8 cellular contexts compared by ENCODE assay signal in the genomic region with DNA sequence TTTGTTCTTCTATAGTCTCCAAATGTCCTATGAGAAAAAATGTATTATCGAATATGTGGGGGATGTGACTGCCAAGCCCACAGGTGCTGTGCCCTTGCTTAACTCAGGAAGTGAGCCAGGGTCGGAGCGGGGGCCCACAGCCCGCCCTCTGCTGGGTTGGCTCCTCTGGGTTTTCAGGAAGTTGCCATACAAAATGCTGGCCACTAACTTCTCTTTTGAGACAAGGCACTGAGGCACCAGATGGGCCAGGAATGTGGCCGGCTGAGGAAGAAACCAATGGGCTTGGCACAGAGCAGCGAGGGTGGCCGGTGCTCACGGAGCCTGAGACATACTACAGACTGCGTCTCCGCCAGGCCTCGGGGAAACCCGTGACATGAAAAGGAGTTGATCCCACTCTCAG. TPM values are rescaled to one million over a fixed set of nuclear protein-coding genes. Genes with fewer than 3 reads are reported as not detected.
DNase-seq lines count a peak whose midpoint lies in the region; ATAC-seq and TF ChIP-seq lines count a peak whose summit lies in the region.

No MANE protein-coding gene starts in this region.

- H3K4me3 ChIP-seq in spleen: peak overlapping the region in 1 of 8 donors; percentile 38

- ATAC-seq in HG03354 (IDR thresholded peaks at IDR 0.05; ENCODE audit: poor library complexity, severe bottlenecking, unreplicated experiment) (peak; percentile 39), HG03521 (IDR thresholded peaks at IDR 0.05; ENCODE audit: unreplicated experiment) (no peak)

- POLR2A ChIA-PET in HEK293T (lab: Yijun Ruan, JAX): no interaction called here

- WGBS in spleen, 5 donors: 18 to 49% (median 35%) methylated on average over 12 of the region's 12 CpGs

- CTCF ChIA-PET in HEK293T (lab: Yijun Ruan, JAX): no interaction called here

- peak overlapping the region; percentile 52 for H3K27ac ChIP-seq in VCaP
- H3K27ac ChIP-seq in spleen: peak overlapping the region; percentile 48 to 89 (median 80)

- no peak for TF ChIP-seq CTCF in VCaP (conservative IDR thresholded peaks at IDR 0.05)
- TF ChIP-seq CTCF in spleen (IDR thresholded peaks at IDR 0.05 in 8 of 11, conservative IDR thresholded peaks at IDR 0.05 in 3 of 11): peak in 5 of 11 experiments; percentile 10 to 38 (median 23)

- H3K9me3 ChIP-seq in spleen: no peaks in the 10 kb centered on the region

- intact Hi-C loops in spleen (cut with DNase I; ENCODE audit: low total_unique reads): no loop called here

- no peaks in the 10 kb centered on the region for H3K27me3 ChIP-seq in spleen (replicated peaks in 1 of 7)

- no peak for TF ChIP-seq POLR2A in spleen (IDR thresholded peaks at IDR 0.05)

- H3K36me3 ChIP-seq in spleen: peaks cover 6 to 58% (median 17%) of the 10 kb centered on the region in 6 donors

- H3K4me1 ChIP-seq in spleen: peaks cover 72 to 100% (median 100%) of the 10 kb centered on the region in 6 donors

- DNase-seq in hippocampal formation (lab: John Stamatoyannopoulos, UW) (peak; percentile 64 to 68), spleen (peak; percentile 91), HEK293T (ENCODE audit: extremely low spot score) (no peak), NCI-H2029 treated with DMSO at 0.1 percent for 48 hours (lab: John Stamatoyannopoulos, UW) (no peak)
- no peak for DNase-seq in activated CD8-positive, alpha-beta memory T cell treated with anti-CD3 and anti-CD28 coated beads, Interleukin-2, amount 50 U/mL, for 4 hours

TF ChIP-seq in HEK293T, 16 proteins besides CTCF, POLR2A, EP300 and RAD21:
- TF ChIP-seq ARNT (IDR thresholded peaks at IDR 0.05) (no peak), FOXK2 (IDR thresholded peaks at IDR 0.05) (no peak), FOXM1 (IDR thresholded peaks at IDR 0.05; ENCODE audit: borderline replicate concordance) (no peak), L3MBTL2 (conservative IDR thresholded peaks at IDR 0.05) (no peak), LEF1 (IDR thresholded peaks at IDR 0.05; ENCODE audit: borderline replicate concordance) (no peak), BHLHE40 (IDR thresholded peaks at IDR 0.05; ENCODE audit: borderline replicate concordance) (no peak), ELF4 (IDR thresholded peaks at IDR 0.05) (no peak), FOXA1 (IDR thresholded peaks at IDR 0.05) (no peak), ZNF384 (IDR thresholded peaks at IDR 0.05) (no peak), SP1 (IDR thresholded peaks at IDR 0.05) (no peak), CTBP1 (IDR thresholded peaks at IDR 0.05; ENCODE audit: borderline replicate concordance) (no peak), NFRKB (IDR thresholded peaks at IDR 0.05) (no peak), HDGF (IDR thresholded peaks at IDR 0.05; ENCODE audit: borderline replicate concordance) (no peak), SUZ12 (IDR thresholded peaks at IDR 0.05) (no peak)

RNA-seq across cellular contexts. Expression of a gene that starts 58.9 kb away (rescaled TPM):
- 10 to 100 TPM; 43.8 to 94.0 (median 68.9) TPM for total RNA-seq in spleen
- polyA plus RNA-seq in spleen: 10 to 100 TPM; 13.3 to 35.2 (median 20.0) TPM

Comparison
In these comparisons a context has a peak if more than half of its experiments do, and no peak if none do; other contexts are left out.
1. DNase-seq: peak in hippocampal formation (2 of 2) and spleen (single experiment); none in HEK293T (single experiment), NCI-H2029 treated with DMSO at 0.1 percent for 48 hours (single experiment) and activated CD8-positive, alpha-beta memory T cell treated with anti-CD3 and anti-CD28 coated beads, Interleukin-2, amount 50 U/mL, for 4 hours (single experiment).